22 cellular contexts compared by ENCODE assay signal in genomic region chrX:119425050-119425449, GRCh38.
"Had no signal": no experiment of that assay in that cellular context is flagged by ENCODE, and none has a peak within 500 bp of the region (broad histone marks: within the 10 kb centered on the region; RNA-seq: fewer than 3 reads in every experiment).

No MANE protein-coding gene starts in this region.

- H3K36me3 ChIP-seq: colonic mucosa, gastroesophageal sphincter, ovary, prostate gland, upper lobe of left lung had no signal

- H3K27ac Mint-ChIP-seq: activated CD4-positive, alpha-beta T cell treated with anti-CD3 and anti-CD28 coated beads for 36 hours; activated naive CD8-positive, alpha-beta T cell treated with anti-CD3 and anti-CD28 coated beads for 36 hours; activated T-helper 2 cell treated with anti-CD3 and anti-CD28 coated beads, Interferon-gamma antibody, Interleukin-2, Interleukin-4, amounts not matched to agents 10 μg/mL and 5 μg/mL and 100 μg/mL, durations not matched to agents 14 hours and 24 hours and 36 hours had no signal

- H3K4me3 ChIP-seq: colonic mucosa, gastroesophageal sphincter, heart left ventricle, ovary, prostate gland, spleen, upper lobe of left lung had no signal

- H3K27ac ChIP-seq: colonic mucosa, gastroesophageal sphincter, heart left ventricle, ovary, prostate gland, upper lobe of left lung had no signal

- H3K9me3 Mint-ChIP-seq: activated naive CD8-positive, alpha-beta T cell treated with anti-CD3 and anti-CD28 coated beads for 36 hours; activated T-cell treated with anti-CD3 and anti-CD28 coated beads, Interleukin-2, amount 50 U/mL, for 4 hours; activated T-helper 2 cell treated with anti-CD3 and anti-CD28 coated beads, Interferon-gamma antibody, Interleukin-2, Interleukin-4, amounts not matched to agents 10 μg/mL and 5 μg/mL and 100 μg/mL, durations not matched to agents 14 hours and 24 hours and 36 hours; naive thymus-derived CD4-positive, alpha-beta T cell had no signal

- DNase-seq: activated CD4-positive, alpha-beta T cell treated with anti-CD3 and anti-CD28 coated beads for 36 hours; activated CD4-positive, alpha-beta T cell treated with anti-CD3 and anti-CD28 coated beads, Interleukin-2, amount 50 U/mL, for 4 hours; activated CD8-positive, alpha-beta memory T cell treated with anti-CD3 and anti-CD28 coated beads for 24 hours; activated CD8-positive, alpha-beta memory T cell treated with anti-CD3 and anti-CD28 coated beads, Interleukin-2, amount 50 U/mL, for 4 hours; activated naive CD4-positive, alpha-beta T cell treated with Interleukin-2 at 50 U/mL for 16 hours; activated naive CD8-positive, alpha-beta T cell treated with anti-CD3 and anti-CD28 coated beads for 36 hours; activated T-cell treated with anti-CD3 and anti-CD28 coated beads, Interleukin-2, amount 50 U/mL, for 4 hours; colonic mucosa; heart left ventricle; left colon; naive thymus-derived CD4-positive, alpha-beta T cell; ovary; spleen; stimulated activated CD4-positive, alpha-beta T cell treated with anti-CD3 and anti-CD28 coated beads, Interleukin-4, amount 100 ng/mL, for 1 hour; stimulated activated naive CD8-positive, alpha-beta T cell treated with anti-CD3 and anti-CD28 coated beads, Interleukin-15, Interleukin-2, amounts not matched to agents 100 U/mL and 50 U/mL, for 24 hours; T-helper 1 cell; T-helper 9 cell; upper lobe of left lung had no signal

- FAIRE-seq: keratinocyte had no signal

- ATAC-seq: activated CD4-positive, alpha-beta T cell treated with anti-CD3 and anti-CD28 coated beads for 36 hours; activated T-cell treated with anti-CD3 and anti-CD28 coated beads, Interleukin-2, amount 50 U/mL, for 4 hours; gastroesophageal sphincter; heart left ventricle; left colon; naive thymus-derived CD4-positive, alpha-beta T cell; stimulated activated naive CD8-positive, alpha-beta T cell treated with anti-CD3 and anti-CD28 coated beads, Interleukin-15, Interleukin-2, amounts not matched to agents 100 U/mL and 50 U/mL, for 24 hours had no signal

- H3K4me3 Mint-ChIP-seq: activated CD4-positive, alpha-beta T cell treated with anti-CD3 and anti-CD28 coated beads for 36 hours; activated naive CD8-positive, alpha-beta T cell treated with anti-CD3 and anti-CD28 coated beads for 36 hours; activated T-cell treated with anti-CD3 and anti-CD28 coated beads, Interleukin-2, amount 50 U/mL, for 4 hours; naive thymus-derived CD4-positive, alpha-beta T cell had no signal

- H3K4me1 ChIP-seq: colonic mucosa, gastroesophageal sphincter, prostate gland, upper lobe of left lung had no signal

- H3K27me3 ChIP-seq: colonic mucosa, gastroesophageal sphincter, heart left ventricle, ovary, spleen, upper lobe of left lung had no signal

- H3K9me3 ChIP-seq: colonic mucosa, gastroesophageal sphincter, heart left ventricle, ovary, prostate gland, spleen, upper lobe of left lung had no signal

- H3K27me3 Mint-ChIP-seq: activated CD4-positive, alpha-beta T cell treated with anti-CD3 and anti-CD28 coated beads for 36 hours; activated naive CD8-positive, alpha-beta T cell treated with anti-CD3 and anti-CD28 coated beads for 36 hours; naive thymus-derived CD4-positive, alpha-beta T cell had no signal
